1 cellular context compared by ENCODE assay signal in the genomic region with DNA sequence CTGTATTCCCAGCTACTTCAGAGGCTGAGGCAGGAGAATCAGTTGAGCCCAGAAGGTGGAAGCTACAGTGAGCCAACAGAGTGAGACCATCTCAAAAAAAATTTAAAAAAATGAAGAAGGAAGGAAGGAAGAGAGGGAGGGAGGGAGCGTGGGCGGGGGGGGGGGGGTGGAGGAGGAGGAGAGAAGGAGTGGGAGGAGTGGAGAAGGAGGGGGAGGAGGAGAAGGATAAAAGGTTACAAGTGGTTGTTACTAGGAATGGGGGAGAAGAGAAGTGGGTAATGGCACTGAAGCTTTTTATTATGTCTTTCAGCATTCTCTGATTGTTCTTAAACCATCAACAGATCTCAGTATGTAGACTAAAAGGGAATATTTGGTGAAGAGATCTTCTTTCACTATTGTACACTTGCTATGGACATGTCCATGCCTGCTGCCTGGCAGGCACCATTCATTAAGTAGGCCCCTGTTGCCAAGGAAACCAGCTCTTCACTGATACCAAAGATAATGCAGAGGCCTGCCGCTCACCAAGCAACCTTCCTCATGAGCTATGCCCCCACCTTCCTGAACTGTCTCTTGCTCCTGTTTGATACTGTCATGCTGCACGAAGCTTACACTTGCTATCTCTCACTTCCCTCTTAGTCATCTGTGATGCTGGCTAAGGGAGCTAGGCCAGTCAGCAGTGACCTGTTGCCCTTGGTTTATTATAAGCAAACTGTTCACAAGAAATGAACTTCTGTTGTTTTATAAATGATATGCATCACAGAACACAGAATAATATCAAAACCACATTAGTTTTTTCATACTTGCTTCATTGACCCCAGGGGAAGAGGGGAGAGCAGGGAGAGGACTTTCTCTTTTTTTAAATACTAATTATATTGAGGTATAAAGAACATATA.
TF ChIP-seq lines count a peak whose summit lies in the region.

No MANE protein-coding gene starts in this region.

TF ChIP-seq in HEK293, 187 proteins besides CTCF, POLR2A, EP300 and RAD21 (continued from another document and continues in another):
- TF ChIP-seq, protein P1, sequence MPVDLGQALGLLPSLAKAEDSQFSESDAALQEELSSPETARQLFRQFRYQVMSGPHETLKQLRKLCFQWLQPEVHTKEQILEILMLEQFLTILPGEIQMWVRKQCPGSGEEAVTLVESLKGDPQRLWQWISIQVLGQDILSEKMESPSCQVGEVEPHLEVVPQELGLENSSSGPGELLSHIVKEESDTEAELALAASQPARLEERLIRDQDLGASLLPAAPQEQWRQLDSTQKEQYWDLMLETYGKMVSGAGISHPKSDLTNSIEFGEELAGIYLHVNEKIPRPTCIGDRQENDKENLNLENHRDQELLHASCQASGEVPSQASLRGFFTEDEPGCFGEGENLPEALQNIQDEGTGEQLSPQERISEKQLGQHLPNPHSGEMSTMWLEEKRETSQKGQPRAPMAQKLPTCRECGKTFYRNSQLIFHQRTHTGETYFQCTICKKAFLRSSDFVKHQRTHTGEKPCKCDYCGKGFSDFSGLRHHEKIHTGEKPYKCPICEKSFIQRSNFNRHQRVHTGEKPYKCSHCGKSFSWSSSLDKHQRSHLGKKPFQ (tag by site-specific recombination; IDR thresholded peaks at IDR 0.05) = no peak
- TF ChIP-seq, protein P2, sequence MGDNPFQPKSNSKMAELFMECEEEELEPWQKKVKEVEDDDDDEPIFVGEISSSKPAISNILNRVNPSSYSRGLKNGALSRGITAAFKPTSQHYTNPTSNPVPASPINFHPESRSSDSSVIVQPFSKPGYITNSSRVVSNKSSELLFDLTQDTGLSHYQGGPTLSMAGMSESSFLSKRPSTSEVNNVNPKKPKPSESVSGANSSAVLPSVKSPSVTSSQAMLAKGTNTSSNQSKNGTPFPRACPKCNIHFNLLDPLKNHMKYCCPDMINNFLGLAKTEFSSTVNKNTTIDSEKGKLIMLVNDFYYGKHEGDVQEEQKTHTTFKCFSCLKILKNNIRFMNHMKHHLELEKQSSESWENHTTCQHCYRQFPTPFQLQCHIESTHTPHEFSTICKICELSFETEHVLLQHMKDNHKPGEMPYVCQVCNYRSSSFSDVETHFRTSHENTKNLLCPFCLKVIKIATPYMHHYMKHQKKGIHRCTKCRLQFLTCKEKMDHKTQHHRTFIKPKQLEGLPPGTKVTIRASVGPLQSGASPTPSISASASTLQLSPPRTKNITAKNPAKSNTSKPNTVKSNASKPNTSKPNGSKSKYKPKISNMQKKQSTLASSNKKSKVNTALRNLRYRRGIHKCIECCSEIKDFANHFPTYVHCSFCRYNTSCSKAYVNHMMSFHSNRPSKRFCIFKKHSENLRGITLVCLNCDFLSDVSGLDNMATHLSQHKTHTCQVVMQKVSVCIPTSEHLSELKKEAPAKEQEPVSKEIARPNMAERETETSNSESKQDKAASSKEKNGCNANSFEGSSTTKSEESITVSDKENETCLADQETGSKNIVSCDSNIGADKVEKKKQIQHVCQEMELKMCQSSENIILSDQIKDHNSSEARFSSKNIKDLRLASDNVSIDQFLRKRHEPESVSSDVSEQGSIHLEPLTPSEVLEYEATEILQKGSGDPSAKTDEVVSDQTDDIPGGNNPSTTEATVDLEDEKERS (tag by site-specific recombination; IDR thresholded peaks at IDR 0.05) = no peak
- TF ChIP-seq, protein P3, sequence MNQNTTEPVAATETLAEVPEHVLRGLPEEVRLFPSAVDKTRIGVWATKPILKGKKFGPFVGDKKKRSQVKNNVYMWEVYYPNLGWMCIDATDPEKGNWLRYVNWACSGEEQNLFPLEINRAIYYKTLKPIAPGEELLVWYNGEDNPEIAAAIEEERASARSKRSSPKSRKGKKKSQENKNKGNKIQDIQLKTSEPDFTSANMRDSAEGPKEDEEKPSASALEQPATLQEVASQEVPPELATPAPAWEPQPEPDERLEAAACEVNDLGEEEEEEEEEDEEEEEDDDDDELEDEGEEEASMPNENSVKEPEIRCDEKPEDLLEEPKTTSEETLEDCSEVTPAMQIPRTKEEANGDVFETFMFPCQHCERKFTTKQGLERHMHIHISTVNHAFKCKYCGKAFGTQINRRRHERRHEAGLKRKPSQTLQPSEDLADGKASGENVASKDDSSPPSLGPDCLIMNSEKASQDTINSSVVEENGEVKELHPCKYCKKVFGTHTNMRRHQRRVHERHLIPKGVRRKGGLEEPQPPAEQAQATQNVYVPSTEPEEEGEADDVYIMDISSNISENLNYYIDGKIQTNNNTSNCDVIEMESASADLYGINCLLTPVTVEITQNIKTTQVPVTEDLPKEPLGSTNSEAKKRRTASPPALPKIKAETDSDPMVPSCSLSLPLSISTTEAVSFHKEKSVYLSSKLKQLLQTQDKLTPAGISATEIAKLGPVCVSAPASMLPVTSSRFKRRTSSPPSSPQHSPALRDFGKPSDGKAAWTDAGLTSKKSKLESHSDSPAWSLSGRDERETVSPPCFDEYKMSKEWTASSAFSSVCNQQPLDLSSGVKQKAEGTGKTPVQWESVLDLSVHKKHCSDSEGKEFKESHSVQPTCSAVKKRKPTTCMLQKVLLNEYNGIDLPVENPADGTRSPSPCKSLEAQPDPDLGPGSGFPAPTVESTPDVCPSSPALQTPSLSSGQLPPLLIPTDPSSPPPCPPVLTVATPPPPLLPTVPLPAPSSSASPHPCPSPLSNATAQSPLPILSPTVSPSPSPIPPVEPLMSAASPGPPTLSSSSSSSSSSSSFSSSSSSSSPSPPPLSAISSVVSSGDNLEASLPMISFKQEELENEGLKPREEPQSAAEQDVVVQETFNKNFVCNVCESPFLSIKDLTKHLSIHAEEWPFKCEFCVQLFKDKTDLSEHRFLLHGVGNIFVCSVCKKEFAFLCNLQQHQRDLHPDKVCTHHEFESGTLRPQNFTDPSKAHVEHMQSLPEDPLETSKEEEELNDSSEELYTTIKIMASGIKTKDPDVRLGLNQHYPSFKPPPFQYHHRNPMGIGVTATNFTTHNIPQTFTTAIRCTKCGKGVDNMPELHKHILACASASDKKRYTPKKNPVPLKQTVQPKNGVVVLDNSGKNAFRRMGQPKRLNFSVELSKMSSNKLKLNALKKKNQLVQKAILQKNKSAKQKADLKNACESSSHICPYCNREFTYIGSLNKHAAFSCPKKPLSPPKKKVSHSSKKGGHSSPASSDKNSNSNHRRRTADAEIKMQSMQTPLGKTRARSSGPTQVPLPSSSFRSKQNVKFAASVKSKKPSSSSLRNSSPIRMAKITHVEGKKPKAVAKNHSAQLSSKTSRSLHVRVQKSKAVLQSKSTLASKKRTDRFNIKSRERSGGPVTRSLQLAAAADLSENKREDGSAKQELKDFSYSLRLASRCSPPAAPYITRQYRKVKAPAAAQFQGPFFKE (tag by site-specific recombination; IDR thresholded peaks at IDR 0.05; ENCODE audit: borderline replicate concordance) = no peak
- TF ChIP-seq, protein P4, sequence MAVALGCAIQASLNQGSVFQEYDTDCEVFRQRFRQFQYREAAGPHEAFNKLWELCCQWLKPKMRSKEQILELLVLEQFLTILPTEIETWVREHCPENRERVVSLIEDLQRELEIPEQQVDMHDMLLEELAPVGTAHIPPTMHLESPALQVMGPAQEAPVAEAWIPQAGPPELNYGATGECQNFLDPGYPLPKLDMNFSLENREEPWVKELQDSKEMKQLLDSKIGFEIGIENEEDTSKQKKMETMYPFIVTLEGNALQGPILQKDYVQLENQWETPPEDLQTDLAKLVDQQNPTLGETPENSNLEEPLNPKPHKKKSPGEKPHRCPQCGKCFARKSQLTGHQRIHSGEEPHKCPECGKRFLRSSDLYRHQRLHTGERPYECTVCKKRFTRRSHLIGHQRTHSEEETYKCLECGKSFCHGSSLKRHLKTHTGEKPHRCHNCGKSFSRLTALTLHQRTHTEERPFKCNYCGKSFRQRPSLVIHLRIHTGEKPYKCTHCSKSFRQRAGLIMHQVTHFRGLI (tag by site-specific recombination; IDR thresholded peaks at IDR 0.05) = no peak
- no peak for TF ChIP-seq ZNF133 (tag by site-specific recombination; IDR thresholded peaks at IDR 0.05)
- TF ChIP-seq, protein P5, sequence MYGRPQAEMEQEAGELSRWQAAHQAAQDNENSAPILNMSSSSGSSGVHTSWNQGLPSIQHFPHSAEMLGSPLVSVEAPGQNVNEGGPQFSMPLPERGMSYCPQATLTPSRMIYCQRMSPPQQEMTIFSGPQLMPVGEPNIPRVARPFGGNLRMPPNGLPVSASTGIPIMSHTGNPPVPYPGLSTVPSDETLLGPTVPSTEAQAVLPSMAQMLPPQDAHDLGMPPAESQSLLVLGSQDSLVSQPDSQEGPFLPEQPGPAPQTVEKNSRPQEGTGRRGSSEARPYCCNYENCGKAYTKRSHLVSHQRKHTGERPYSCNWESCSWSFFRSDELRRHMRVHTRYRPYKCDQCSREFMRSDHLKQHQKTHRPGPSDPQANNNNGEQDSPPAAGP (tag by site-specific recombination; IDR thresholded peaks at IDR 0.05) = no peak
- no peak for TF ChIP-seq ZNF221 (tag by site-specific recombination; IDR thresholded peaks at IDR 0.05; ENCODE audit: borderline replicate concordance)
- TF ChIP-seq, protein P6, sequence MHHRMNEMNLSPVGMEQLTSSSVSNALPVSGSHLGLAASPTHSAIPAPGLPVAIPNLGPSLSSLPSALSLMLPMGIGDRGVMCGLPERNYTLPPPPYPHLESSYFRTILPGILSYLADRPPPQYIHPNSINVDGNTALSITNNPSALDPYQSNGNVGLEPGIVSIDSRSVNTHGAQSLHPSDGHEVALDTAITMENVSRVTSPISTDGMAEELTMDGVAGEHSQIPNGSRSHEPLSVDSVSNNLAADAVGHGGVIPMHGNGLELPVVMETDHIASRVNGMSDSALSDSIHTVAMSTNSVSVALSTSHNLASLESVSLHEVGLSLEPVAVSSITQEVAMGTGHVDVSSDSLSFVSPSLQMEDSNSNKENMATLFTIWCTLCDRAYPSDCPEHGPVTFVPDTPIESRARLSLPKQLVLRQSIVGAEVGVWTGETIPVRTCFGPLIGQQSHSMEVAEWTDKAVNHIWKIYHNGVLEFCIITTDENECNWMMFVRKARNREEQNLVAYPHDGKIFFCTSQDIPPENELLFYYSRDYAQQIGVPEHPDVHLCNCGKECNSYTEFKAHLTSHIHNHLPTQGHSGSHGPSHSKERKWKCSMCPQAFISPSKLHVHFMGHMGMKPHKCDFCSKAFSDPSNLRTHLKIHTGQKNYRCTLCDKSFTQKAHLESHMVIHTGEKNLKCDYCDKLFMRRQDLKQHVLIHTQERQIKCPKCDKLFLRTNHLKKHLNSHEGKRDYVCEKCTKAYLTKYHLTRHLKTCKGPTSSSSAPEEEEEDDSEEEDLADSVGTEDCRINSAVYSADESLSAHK (tag by site-specific recombination; IDR thresholded peaks at IDR 0.05) = no peak
- TF ChIP-seq, protein P7, sequence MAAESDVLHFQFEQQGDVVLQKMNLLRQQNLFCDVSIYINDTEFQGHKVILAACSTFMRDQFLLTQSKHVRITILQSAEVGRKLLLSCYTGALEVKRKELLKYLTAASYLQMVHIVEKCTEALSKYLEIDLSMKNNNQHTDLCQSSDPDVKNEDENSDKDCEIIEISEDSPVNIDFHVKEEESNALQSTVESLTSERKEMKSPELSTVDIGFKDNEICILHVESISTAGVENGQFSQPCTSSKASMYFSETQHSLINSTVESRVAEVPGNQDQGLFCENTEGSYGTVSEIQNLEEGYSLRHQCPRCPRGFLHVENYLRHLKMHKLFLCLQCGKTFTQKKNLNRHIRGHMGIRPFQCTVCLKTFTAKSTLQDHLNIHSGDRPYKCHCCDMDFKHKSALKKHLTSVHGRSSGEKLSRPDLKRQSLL (tag by site-specific recombination; IDR thresholded peaks at IDR 0.05) = no peak
- no peak for TF ChIP-seq ZFP41 (tag by site-specific recombination; IDR thresholded peaks at IDR 0.05; ENCODE audit: borderline replicate concordance)
- TF ChIP-seq RBAK (tag by site-specific recombination; IDR thresholded peaks at IDR 0.05) = no peak
- TF ChIP-seq ZNF404 (tag by site-specific recombination; IDR thresholded peaks at IDR 0.05) = no peak
- TF ChIP-seq ZNF623 (tag by site-specific recombination; IDR thresholded peaks at IDR 0.05) = no peak
- no peak for TF ChIP-seq ZNF660 (tag by site-specific recombination; IDR thresholded peaks at IDR 0.05)
- TF ChIP-seq, protein P8, sequence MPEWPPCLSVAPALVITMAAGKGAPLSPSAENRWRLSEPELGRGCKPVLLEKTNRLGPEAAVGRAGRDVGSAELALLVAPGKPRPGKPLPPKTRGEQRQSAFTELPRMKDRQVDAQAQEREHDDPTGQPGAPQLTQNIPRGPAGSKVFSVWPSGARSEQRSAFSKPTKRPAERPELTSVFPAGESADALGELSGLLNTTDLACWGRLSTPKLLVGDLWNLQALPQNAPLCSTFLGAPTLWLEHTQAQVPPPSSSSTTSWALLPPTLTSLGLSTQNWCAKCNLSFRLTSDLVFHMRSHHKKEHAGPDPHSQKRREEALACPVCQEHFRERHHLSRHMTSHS (tag by site-specific recombination; IDR thresholded peaks at IDR 0.05) = no peak
- TF ChIP-seq, protein P9, sequence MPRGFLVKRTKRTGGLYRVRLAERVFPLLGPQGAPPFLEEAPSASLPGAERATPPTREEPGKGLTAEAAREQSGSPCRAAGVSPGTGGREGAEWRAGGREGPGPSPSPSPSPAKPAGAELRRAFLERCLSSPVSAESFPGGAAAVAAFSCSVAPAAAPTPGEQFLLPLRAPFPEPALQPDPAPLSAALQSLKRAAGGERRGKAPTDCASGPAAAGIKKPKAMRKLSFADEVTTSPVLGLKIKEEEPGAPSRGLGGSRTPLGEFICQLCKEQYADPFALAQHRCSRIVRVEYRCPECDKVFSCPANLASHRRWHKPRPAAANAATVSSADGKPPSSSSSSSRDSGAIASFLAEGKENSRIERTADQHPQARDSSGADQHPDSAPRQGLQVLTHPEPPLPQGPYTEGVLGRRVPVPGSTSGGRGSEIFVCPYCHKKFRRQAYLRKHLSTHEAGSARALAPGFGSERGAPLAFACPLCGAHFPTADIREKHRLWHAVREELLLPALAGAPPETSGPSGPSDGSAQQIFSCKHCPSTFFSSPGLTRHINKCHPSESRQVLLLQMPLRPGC (tag by site-specific recombination; IDR thresholded peaks at IDR 0.05) = no peak
- TF ChIP-seq, protein P10, sequence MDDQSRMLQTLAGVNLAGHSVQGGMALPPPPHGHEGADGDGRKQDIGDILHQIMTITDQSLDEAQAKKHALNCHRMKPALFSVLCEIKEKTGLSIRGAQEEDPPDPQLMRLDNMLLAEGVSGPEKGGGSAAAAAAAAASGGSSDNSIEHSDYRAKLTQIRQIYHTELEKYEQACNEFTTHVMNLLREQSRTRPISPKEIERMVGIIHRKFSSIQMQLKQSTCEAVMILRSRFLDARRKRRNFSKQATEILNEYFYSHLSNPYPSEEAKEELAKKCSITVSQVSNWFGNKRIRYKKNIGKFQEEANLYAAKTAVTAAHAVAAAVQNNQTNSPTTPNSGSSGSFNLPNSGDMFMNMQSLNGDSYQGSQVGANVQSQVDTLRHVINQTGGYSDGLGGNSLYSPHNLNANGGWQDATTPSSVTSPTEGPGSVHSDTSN (CRISPR knock-in tag; IDR thresholded peaks at IDR 0.05) = no peak
